Comparison of ENCODE assay signal across 19 cellular contexts in the genomic region with DNA sequence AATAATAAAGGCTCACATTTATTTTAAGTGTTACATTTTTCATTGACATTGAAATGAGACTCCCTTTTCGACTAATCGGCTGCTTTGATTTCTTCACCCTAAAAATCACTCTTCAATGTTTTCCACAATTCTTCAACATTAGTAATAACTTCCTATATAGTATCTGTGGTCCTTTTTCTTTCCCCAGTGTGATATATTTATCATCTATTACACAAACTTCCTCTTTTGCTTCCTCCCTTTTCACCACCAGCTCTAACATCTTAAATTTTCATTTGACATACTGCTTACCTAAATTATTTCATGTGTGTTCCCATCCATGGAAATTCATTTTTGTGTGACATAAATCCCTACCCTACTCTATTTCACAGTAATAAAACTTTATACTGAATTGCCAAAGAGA.
"Had no signal": no experiment of that assay in that cellular context is flagged by ENCODE, and none has a peak within 500 bp of the region (broad histone marks: within the 10 kb centered on the region; RNA-seq: fewer than 3 reads in every experiment).

No MANE protein-coding gene starts in this region.

- H3K9me3 ChIP-seq: esophagus muscularis mucosa, gastrocnemius medialis, prostate gland, right lobe of liver, tibial artery, upper lobe of right lung, vagina had no signal

- H3K4me1 ChIP-seq: esophagus muscularis mucosa, parathyroid adenoma, prostate gland, right lobe of liver, tibial artery, upper lobe of right lung, vagina had no signal

- H2AFZ ChIP-seq: parathyroid adenoma had no signal

- H3K9ac ChIP-seq: parathyroid adenoma had no signal

- DNase-seq: effector memory CD8-positive, alpha-beta T cell; gastrocnemius medialis; heart right ventricle; hypothalamus; kidney glomerular epithelial cell; naive thymus-derived CD4-positive, alpha-beta T cell; nephron progenitor cell; right lobe of liver; stimulated activated CD4-positive, alpha-beta T cell treated with anti-CD3 and anti-CD28 coated beads, Interleukin-4, amount 100 ng/mL, for 1 hour; stimulated activated CD8-positive, alpha-beta memory T cell treated with anti-CD3 and anti-CD28 coated beads, Interleukin-4, amount 100 ng/mL, for 48 hours; stimulated activated naive CD8-positive, alpha-beta T cell treated with anti-CD3 and anti-CD28 coated beads, Interleukin-15, Interleukin-2, amounts not matched to agents 100 U/mL and 50 U/mL, for 24 hours; tibial artery; upper lobe of right lung had no signal

- H3K4me3 ChIP-seq: esophagus muscularis mucosa, gastrocnemius medialis, heart right ventricle, prostate gland, right lobe of liver, tibial artery, upper lobe of right lung, vagina had no signal

- H3K36me3 ChIP-seq: esophagus muscularis mucosa, gastrocnemius medialis, heart right ventricle, prostate gland, right lobe of liver, tibial artery, upper lobe of right lung, vagina had no signal

- ATAC-seq: effector memory CD8-positive, alpha-beta T cell; gastrocnemius medialis; heart right ventricle; naive thymus-derived CD4-positive, alpha-beta T cell; right lobe of liver; stimulated activated effector memory CD8-positive, alpha-beta T cell treated with anti-CD3 and anti-CD28 coated beads, Interleukin-12 subunit alpha, Interleukin-12 subunit beta, amount 100 ng/mL, for 72 hours; stimulated activated naive CD8-positive, alpha-beta T cell treated with anti-CD3 and anti-CD28 coated beads, Interleukin-15, Interleukin-2, amounts not matched to agents 100 U/mL and 50 U/mL, for 24 hours; upper lobe of right lung had no signal

- H3K79me2 ChIP-seq: parathyroid adenoma had no signal

- H3K27ac ChIP-seq: epithelial cell of prostate, esophagus muscularis mucosa, heart right ventricle, parathyroid adenoma, prostate gland, right lobe of liver, tibial artery, upper lobe of right lung, vagina had no signal

- H3K27me3 ChIP-seq: esophagus muscularis mucosa, gastrocnemius medialis, heart right ventricle, right lobe of liver, tibial artery, upper lobe of right lung, vagina had no signal
